Comparison of ENCODE assay signal across 1 cellular context in the genomic region with DNA sequence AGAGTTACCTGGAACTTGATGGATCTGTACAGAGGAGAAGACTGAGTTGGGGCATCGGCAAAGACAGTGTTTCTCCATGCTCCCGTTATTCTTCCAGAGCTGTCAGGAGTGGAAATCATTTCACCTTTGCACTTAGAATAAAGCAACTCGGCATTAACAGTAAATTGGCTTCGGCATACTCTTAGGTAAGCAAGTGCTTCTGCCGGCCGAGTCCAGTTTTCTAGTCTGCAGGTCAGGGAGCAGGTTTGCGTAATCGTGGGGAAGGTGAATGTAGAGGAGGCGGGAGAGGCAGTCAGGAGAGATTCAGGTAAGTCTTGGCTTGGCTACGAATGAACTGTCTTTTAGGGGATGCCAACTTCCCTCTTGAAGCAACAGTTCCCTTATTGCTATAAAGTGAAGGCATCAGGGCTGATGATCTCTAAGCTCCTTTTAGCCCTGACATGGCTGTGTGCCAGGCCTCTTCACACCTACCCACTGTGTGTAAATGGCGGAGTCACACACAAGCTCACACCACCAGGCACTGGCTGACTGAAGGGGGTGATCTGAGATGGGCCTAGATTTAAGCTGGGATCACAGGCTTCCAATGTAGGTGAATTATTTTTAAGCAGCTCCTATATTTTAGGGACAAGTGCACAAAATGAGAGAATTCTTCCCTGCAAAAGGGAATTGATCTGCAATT.
TF ChIP-seq lines count a peak whose summit lies in the region.

No MANE protein-coding gene starts in this region.

TF ChIP-seq in liver, 16 proteins besides CTCF, POLR2A, EP300 and RAD21 (continued from another document):
- TF ChIP-seq, protein P1, sequence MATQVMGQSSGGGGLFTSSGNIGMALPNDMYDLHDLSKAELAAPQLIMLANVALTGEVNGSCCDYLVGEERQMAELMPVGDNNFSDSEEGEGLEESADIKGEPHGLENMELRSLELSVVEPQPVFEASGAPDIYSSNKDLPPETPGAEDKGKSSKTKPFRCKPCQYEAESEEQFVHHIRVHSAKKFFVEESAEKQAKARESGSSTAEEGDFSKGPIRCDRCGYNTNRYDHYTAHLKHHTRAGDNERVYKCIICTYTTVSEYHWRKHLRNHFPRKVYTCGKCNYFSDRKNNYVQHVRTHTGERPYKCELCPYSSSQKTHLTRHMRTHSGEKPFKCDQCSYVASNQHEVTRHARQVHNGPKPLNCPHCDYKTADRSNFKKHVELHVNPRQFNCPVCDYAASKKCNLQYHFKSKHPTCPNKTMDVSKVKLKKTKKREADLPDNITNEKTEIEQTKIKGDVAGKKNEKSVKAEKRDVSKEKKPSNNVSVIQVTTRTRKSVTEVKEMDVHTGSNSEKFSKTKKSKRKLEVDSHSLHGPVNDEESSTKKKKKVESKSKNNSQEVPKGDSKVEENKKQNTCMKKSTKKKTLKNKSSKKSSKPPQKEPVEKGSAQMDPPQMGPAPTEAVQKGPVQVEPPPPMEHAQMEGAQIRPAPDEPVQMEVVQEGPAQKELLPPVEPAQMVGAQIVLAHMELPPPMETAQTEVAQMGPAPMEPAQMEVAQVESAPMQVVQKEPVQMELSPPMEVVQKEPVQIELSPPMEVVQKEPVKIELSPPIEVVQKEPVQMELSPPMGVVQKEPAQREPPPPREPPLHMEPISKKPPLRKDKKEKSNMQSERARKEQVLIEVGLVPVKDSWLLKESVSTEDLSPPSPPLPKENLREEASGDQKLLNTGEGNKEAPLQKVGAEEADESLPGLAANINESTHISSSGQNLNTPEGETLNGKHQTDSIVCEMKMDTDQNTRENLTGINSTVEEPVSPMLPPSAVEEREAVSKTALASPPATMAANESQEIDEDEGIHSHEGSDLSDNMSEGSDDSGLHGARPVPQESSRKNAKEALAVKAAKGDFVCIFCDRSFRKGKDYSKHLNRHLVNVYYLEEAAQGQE (IDR thresholded peaks at IDR 0.05) = peak; percentile 73
- TF ChIP-seq SP1 (IDR thresholded peaks at IDR 0.05) (peak; percentile 96), RXRA (IDR thresholded peaks at IDR 0.05) (peak; percentile 83 to 93), JUND (IDR thresholded peaks at IDR 0.05) (peak; percentile 61 to 86)
- TF ChIP-seq, protein P2, sequence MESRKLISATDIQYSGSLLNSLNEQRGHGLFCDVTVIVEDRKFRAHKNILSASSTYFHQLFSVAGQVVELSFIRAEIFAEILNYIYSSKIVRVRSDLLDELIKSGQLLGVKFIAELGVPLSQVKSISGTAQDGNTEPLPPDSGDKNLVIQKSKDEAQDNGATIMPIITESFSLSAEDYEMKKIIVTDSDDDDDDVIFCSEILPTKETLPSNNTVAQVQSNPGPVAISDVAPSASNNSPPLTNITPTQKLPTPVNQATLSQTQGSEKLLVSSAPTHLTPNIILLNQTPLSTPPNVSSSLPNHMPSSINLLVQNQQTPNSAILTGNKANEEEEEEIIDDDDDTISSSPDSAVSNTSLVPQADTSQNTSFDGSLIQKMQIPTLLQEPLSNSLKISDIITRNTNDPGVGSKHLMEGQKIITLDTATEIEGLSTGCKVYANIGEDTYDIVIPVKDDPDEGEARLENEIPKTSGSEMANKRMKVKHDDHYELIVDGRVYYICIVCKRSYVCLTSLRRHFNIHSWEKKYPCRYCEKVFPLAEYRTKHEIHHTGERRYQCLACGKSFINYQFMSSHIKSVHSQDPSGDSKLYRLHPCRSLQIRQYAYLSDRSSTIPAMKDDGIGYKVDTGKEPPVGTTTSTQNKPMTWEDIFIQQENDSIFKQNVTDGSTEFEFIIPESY (IDR thresholded peaks at IDR 0.05) = peak; percentile 72
- TF ChIP-seq, protein P3, sequence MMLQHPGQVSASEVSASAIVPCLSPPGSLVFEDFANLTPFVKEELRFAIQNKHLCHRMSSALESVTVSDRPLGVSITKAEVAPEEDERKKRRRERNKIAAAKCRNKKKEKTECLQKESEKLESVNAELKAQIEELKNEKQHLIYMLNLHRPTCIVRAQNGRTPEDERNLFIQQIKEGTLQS (IDR thresholded peaks at IDR 0.05) = peak; percentile 78
